Comparison of ENCODE assay signal across 13 cellular contexts in genomic region chr6:80215063-80215462, GRCh38.
"Had no signal": no experiment of that assay in that cellular context is flagged by ENCODE, and none has a peak within 500 bp of the region (broad histone marks: within the 10 kb centered on the region; RNA-seq: fewer than 3 reads in every experiment).

No MANE protein-coding gene starts in this region.

- DNase-seq: activated B cell treated with CpG ODN at 0.5 μM for 24 hours; activated CD4-positive, alpha-beta T cell treated with anti-CD3 and anti-CD28 coated beads, Interleukin-2, amount 50 U/mL, for 1 hour; activated CD4-positive, CD25-positive, alpha-beta regulatory T cell treated with anti-CD3 and anti-CD28 coated beads, Interleukin-2, amount 50 U/mL, for 72 hours; activated CD8-positive, alpha-beta memory T cell treated with anti-CD3 and anti-CD28 coated beads, Interleukin-2, amount 50 U/mL, for 4 hours; activated gamma-delta T cell treated with Interleukin-2 at 50 U/mL for 16 hours; activated naive CD8-positive, alpha-beta T cell treated with anti-CD3 and anti-CD28 coated beads, Interleukin-2, amount 50 U/mL, for 24 hours; activated T-cell treated with anti-CD3 and anti-CD28 coated beads for 4 hours; activated T-cell treated with anti-CD3 and anti-CD28 coated beads, Interleukin-2, amount 50 U/mL, for 4 hours; KG1; T-helper 9 cell had no signal

- H3K4me3 ChIP-seq: MG63 had no signal

- H3K36me3 ChIP-seq: MG63 had no signal

- H3K9me3 ChIP-seq: MG63 had no signal

- FAIRE-seq: bronchial epithelial cell had no signal

- H3K27ac ChIP-seq: VCaP had no signal

- H3K27me3 ChIP-seq: MG63 had no signal
